ENCODE assay signal across 35 cellular contexts in the genomic region with DNA sequence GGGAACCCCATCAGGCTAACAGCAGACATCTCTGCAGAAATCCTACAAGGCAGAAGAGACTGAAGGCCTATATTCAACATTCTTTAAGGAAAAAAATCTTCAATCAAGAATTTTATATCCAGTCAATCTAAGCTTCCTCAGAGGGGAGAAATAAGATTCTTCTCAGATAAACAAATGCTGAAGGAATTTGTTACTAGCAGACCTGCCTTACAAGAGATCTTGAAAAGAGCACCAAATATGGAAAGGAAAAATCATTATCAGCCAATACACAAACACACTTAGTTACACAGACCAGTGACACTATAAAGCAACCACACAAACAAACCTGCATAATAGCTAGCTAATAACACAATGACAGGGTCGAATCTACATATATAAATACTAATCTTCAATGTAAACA.
"Had no signal": no experiment of that assay in that cellular context is flagged by ENCODE, and none has a peak within 500 bp of the region (broad histone marks: within the 10 kb centered on the region; RNA-seq: fewer than 3 reads in every experiment).

No MANE protein-coding gene starts in this region.

- H3K36me3 ChIP-seq: MG63 had no signal

- H3K9me3 ChIP-seq: MG63 had no signal

- H3K27me3 ChIP-seq: MG63 had no signal

- DNase-seq: Karpas-422, Kasumi-1, MG63, MM.1S, MV-4-11, NCI-H1048, NCI-H1092, NCI-H1092 treated with DMSO at 0.1 percent for 48 hours, NCI-H1105, NCI-H1105 treated with DMSO at 0.1 percent for 48 hours, NCI-H1417, NCI-H1417 treated with DMSO at 0.1 percent for 48 hours, NCI-H1436, NCI-H1436 treated with DMSO at 0.1 percent for 48 hours, NCI-H146, NCI-H1694, NCI-H1694 treated with DMSO at 0.1 percent for 48 hours, NCI-H187, NCI-H187 treated with DMSO at 0.1 percent for 48 hours, NCI-H1930, NCI-H2029, NCI-H2029 treated with DMSO at 0.1 percent for 48 hours, NCI-H2081, NCI-H2081 treated with DMSO at 0.1 percent for 48 hours, NCI-H2107, NCI-H2171, NCI-H2171 treated with DMSO at 0.1 percent for 48 hours, NCI-H2227 treated with DMSO at 0.1 percent for 48 hours, NCI-H226, NCI-H345, NCI-H446, NCI-H446 treated with DMSO at 0.1 percent for 48 hours, NCI-H510A, NCI-H510A treated with DMSO at 0.1 percent for 48 hours, NCI-H524 had no signal

- H3K4me3 ChIP-seq: MG63 had no signal
